Comparison of ENCODE assay signal across 8 cellular contexts in genomic region chr1:220690140-220691038, GRCh38. TPM values are rescaled to one million over a fixed set of nuclear protein-coding genes. Genes with fewer than 3 reads are reported as not detected.
A peak's percentile ranks its signal among the peaks of the same experiment; 100 is the strongest.
DNase-seq lines count a peak whose midpoint lies in the region; ATAC-seq and TF ChIP-seq lines count a peak whose summit lies in the region.

TSS of gene C1orf115 (plus strand) at chr1:220690363. CDS start at chr1:220690403, 40 bp downstream.

- peaks cover 4% of the 10 kb centered on the region for H3K4me1 Mint-ChIP-seq in activated T-helper 2 cell treated with anti-CD3 and anti-CD28 coated beads, Interferon-gamma antibody, Interleukin-2, Interleukin-4, amounts not matched to agents 10 μg/mL and 5 μg/mL and 100 μg/mL, durations not matched to agents 14 hours and 24 hours and 36 hours (ENCODE audit: low read depth)
- peaks cover 7% of the 10 kb centered on the region for H3K4me1 Mint-ChIP-seq in neural progenitor cell

- H3K9me2 ChIP-seq in OCI-LY7 (ENCODE audit: insufficient read depth, low read length): no peaks in the 10 kb centered on the region

- intact Hi-C loops in OCI-LY7 (cut with micrococcal nuclease; ENCODE audit: unreplicated experiment) (no loop called here), stomach (cut with DNase I; ENCODE audit: low total_unique reads) (no loop called here)
- intact Hi-C loops in activated T-helper 2 cell treated with anti-CD3 and anti-CD28 coated beads, Interferon-gamma antibody, Interleukin-2, Interleukin-4, amounts not matched to agents 10 μg/mL and 5 μg/mL and 100 μg/mL, durations not matched to agents 14 hours and 24 hours and 36 hours (cut with micrococcal nuclease): loop anchor here (1.0 to 10.0 kb wide), 3 partner anchors 42 to 166 kb away; partner anchors contain the start of gene MARK1

- H2AFZ ChIP-seq in OCI-LY7 (ENCODE audit: low read length) (no peak within 1 kb of the TSS), neural progenitor cell (replicated peaks) (peak within 1 kb of the TSS; percentile 100)

- no peaks in the 10 kb centered on the region for H3K9me3 ChIP-seq in OCI-LY7 (ENCODE audit: low read length)
- H3K9me3 ChIP-seq in neural progenitor cell (ENCODE audit: low read depth): no peaks in the 10 kb centered on the region
- no peaks in the 10 kb centered on the region for H3K9me3 ChIP-seq in stomach

- no TSS peak for BruUV-seq in OCI-LY7 (replicated peaks; lab: Mats Ljungman, UMichigan)

- 2 to 7% (median 3%) methylated on average over 18 to 93 of the region's 93 CpGs for WGBS in stomach, 5 donors

- H3K4me3 ChIP-seq in OCI-LY7 (ENCODE audit: low read depth, low read length, poor library complexity, severe bottlenecking) (no peak within 1 kb of the TSS), fibroblast of pulmonary artery (replicated peaks; ENCODE audit: low read depth, low read length) (peak within 1 kb of the TSS; percentile 62), neural progenitor cell (peak within 1 kb of the TSS; percentile 96), stomach (peak within 1 kb of the TSS; percentile 61 to 84 (median 75))

- CTCF ChIA-PET in OCI-LY7 (lab: Charles Lee; ENCODE audit: unreplicated experiment): no interaction called here

- DNase-seq in COLO668 (lab: John Stamatoyannopoulos, UW; ENCODE audit: unreplicated experiment) (peak; percentile 90), OCI-LY7 (ENCODE audit: low spot score) (no peak), fibroblast of pulmonary artery (ENCODE audit: low read depth) (peak; percentile 59), neural progenitor cell (ENCODE audit: low spot score) (peak; percentile 92), stomach (peak; percentile 89)
- DNase-seq in activated T-helper 2 cell treated with anti-CD3 and anti-CD28 coated beads, Interferon-gamma antibody, Interleukin-2, Interleukin-4, amounts not matched to agents 10 μg/mL and 5 μg/mL and 100 μg/mL, durations not matched to agents 14 hours and 24 hours and 36 hours (ENCODE audit: low spot score): peak; percentile 68

- H3F3A ChIP-seq in neural progenitor cell (ENCODE audit: low read depth): peaks cover 4% of the 10 kb centered on the region

- H3K36me3 ChIP-seq in OCI-LY7 (ENCODE audit: insufficient read depth, low read length) (no peaks in the 10 kb centered on the region), neural progenitor cell (no peaks in the 10 kb centered on the region), stomach (no peaks in the 10 kb centered on the region)

- H3K27me3 ChIP-seq in neural progenitor cell (peaks cover 42% of the 10 kb centered on the region), stomach (peaks cover 0 to 26% (median 0%) of the 10 kb centered on the region in 3 donors)

- no peak for TF ChIP-seq EP300 in stomach (IDR thresholded peaks at IDR 0.05)

- H4K20me1 ChIP-seq in OCI-LY7 (ENCODE audit: insufficient read depth, low read length): no peaks in the 10 kb centered on the region
- no peaks in the 10 kb centered on the region for H4K20me1 ChIP-seq in neural progenitor cell (ENCODE audit: low read depth)

- no peak within 1 kb of the TSS for H3K27ac Mint-ChIP-seq in activated T-helper 2 cell treated with anti-CD3 and anti-CD28 coated beads, Interferon-gamma antibody, Interleukin-2, Interleukin-4, amounts not matched to agents 10 μg/mL and 5 μg/mL and 100 μg/mL, durations not matched to agents 14 hours and 24 hours and 36 hours
- H3K27ac Mint-ChIP-seq in neural progenitor cell: no peak within 1 kb of the TSS

- H3K27ac ChIP-seq in OCI-LY7 (ENCODE audit: low read depth, low read length, poor library complexity, severe bottlenecking) (no peak within 1 kb of the TSS), neural progenitor cell (no peak within 1 kb of the TSS), stomach (peak within 1 kb of the TSS; percentile 67 to 78 (median 70))

- H3K4me2 ChIP-seq in OCI-LY7 (ENCODE audit: low read length) (no peak within 1 kb of the TSS), neural progenitor cell (peak within 1 kb of the TSS; percentile 100)

- no peaks in the 10 kb centered on the region for H3K9me3 Mint-ChIP-seq in activated T-helper 2 cell treated with anti-CD3 and anti-CD28 coated beads, Interferon-gamma antibody, Interleukin-2, Interleukin-4, amounts not matched to agents 10 μg/mL and 5 μg/mL and 100 μg/mL, durations not matched to agents 14 hours and 24 hours and 36 hours
- H3K9me3 Mint-ChIP-seq in neural progenitor cell: peaks cover 2% of the 10 kb centered on the region

- peak within 1 kb of the TSS; percentile 46 for H3K9ac ChIP-seq in neural progenitor cell

- H3K4me3 Mint-ChIP-seq in activated T-helper 2 cell treated with anti-CD3 and anti-CD28 coated beads, Interferon-gamma antibody, Interleukin-2, Interleukin-4, amounts not matched to agents 10 μg/mL and 5 μg/mL and 100 μg/mL, durations not matched to agents 14 hours and 24 hours and 36 hours (ENCODE audit: low read depth): peak within 1 kb of the TSS; percentile 77
- peak within 1 kb of the TSS; percentile 92 for H3K4me3 Mint-ChIP-seq in neural progenitor cell

- ATAC-seq in GM19463 (IDR thresholded peaks at IDR 0.05; ENCODE audit: unreplicated experiment) (peak; percentile 96), HG03575 (IDR thresholded peaks at IDR 0.05; ENCODE audit: extremely low read depth, insufficient number of reproducible peaks, low FRiP score, unreplicated experiment) (peak; percentile 84)

- H3K4me1 ChIP-seq in OCI-LY7 (ENCODE audit: insufficient read depth, low read length, poor library complexity, severe bottlenecking) (no peaks in the 10 kb centered on the region), neural progenitor cell (peaks cover 9% of the 10 kb centered on the region), stomach (peaks cover 6 to 29% (median 23%) of the 10 kb centered on the region in 4 donors)

- H3K27me3 Mint-ChIP-seq in activated T-helper 2 cell treated with anti-CD3 and anti-CD28 coated beads, Interferon-gamma antibody, Interleukin-2, Interleukin-4, amounts not matched to agents 10 μg/mL and 5 μg/mL and 100 μg/mL, durations not matched to agents 14 hours and 24 hours and 36 hours (ENCODE audit: low read depth): peaks cover 27% of the 10 kb centered on the region
- H3K27me3 Mint-ChIP-seq in neural progenitor cell (ENCODE audit: insufficient read depth, low read depth): peaks cover 11% of the 10 kb centered on the region

- POLR2A ChIA-PET in OCI-LY7 (lab: Charles Lee): no interaction called here

- peak; percentile 50; the same call in 1 of the 2 replicates for TF ChIP-seq CTCF in OCI-LY7 (conservative IDR thresholded peaks at IDR 0.05; ENCODE audit: low read length)
- TF ChIP-seq CTCF in fibroblast of pulmonary artery (IDR thresholded peaks at IDR 0.05; ENCODE audit: low read length, missing control alignments): peak; percentile 55
- peak; percentile 98 for TF ChIP-seq CTCF in neural progenitor cell (IDR thresholded peaks at IDR 0.05)
- peak in 5 of 7 experiments; percentile 95 to 99 (median 97) for TF ChIP-seq CTCF in stomach (IDR thresholded peaks at IDR 0.05)

- TF ChIP-seq POLR2A in stomach (IDR thresholded peaks at IDR 0.05): no peak

- no peaks in the 10 kb centered on the region for H3K79me2 ChIP-seq in OCI-LY7 (ENCODE audit: insufficient read depth, low read depth, low read length)
- H3K79me2 ChIP-seq in neural progenitor cell (ENCODE audit: low read depth): no peaks in the 10 kb centered on the region

- no peaks in the 10 kb centered on the region for H3K36me3 Mint-ChIP-seq in activated T-helper 2 cell treated with anti-CD3 and anti-CD28 coated beads, Interferon-gamma antibody, Interleukin-2, Interleukin-4, amounts not matched to agents 10 μg/mL and 5 μg/mL and 100 μg/mL, durations not matched to agents 14 hours and 24 hours and 36 hours (ENCODE audit: low read depth)
- no peaks in the 10 kb centered on the region for H3K36me3 Mint-ChIP-seq in neural progenitor cell

RNA-seq across cellular contexts. Expression of gene C1orf115, which starts in this region (rescaled TPM):
- not detected in 2 replicates for total RNA-seq in OCI-LY7 (2014; rRNA removed; shearing (Covaris generic))
- total RNA-seq in OCI-LY7 (2022) (not detected in 2 replicates), neural progenitor cell (ENCODE audit: low replicate concordance) (6.2 and 6.8 TPM in 2 replicates), stomach (10 to 100 TPM in 3 of 5 donors, 1 to 10 TPM in 2; 9.3 to 23.2 (median 12.3) TPM)
- 0.11 TPM in 1 of 2 replicates, not detected in the other for total RNA-seq in activated T-helper 2 cell treated with anti-CD3 and anti-CD28 coated beads, Interferon-gamma antibody, Interleukin-2, Interleukin-4, amounts not matched to agents 10 μg/mL and 5 μg/mL and 100 μg/mL, durations not matched to agents 14 hours and 24 hours and 36 hours
- polyA plus RNA-seq in stomach: 10 to 100 TPM; 13.5 to 28.8 (median 21.7) TPM

Comparison
In these comparisons a context has a peak if more than half of its experiments do, and no peak if none do; other contexts are left out.
1. Peak in DNase-seq in activated T-helper 2 cell treated with anti-CD3 and anti-CD28 coated beads, Interferon-gamma antibody, Interleukin-2, Interleukin-4, amounts not matched to agents 10 μg/mL and 5 μg/mL and 100 μg/mL, durations not matched to agents 14 hours and 24 hours and 36 hours; RNA of the gene not detected or under 1 TPM.
2. H3K27ac ChIP-seq: peak in stomach (5 of 5); none in OCI-LY7 (single experiment) and neural progenitor cell (single experiment).
3. Peak in every context shown above with its lines, with median percentiles within 50 percentile points of each other: CTCF ChIP-seq.